ENCODE assay signal across 23 cellular contexts in the genomic region with DNA sequence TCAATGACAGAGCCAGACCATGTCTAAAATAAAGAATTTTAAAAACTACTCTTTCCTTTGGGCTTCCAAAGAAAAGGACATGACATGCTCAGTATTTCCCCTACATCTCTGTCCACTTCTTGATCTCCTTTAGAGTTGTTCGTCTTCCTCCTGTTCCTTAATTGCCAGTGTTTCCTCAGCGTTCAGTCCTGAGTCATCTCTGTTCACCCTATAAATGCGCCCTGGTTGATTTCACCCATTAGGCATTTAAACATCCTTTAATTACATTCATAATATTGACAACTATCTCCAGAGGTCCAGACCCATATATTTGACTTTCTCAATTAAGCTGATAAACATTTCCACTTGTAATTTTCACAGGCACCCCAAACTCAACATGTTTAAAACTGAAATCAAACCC.
DNase-seq lines count a peak whose midpoint lies in the region; ATAC-seq and TF ChIP-seq lines count a peak whose summit lies in the region.
"Had no signal": no experiment of that assay in that cellular context is flagged by ENCODE, and none has a peak within 500 bp of the region (broad histone marks: within the 10 kb centered on the region; RNA-seq: fewer than 3 reads in every experiment).

No MANE protein-coding gene starts in this region.

- POLR2A ChIA-PET in RWPE1 (lab: Yijun Ruan, JAX; ENCODE audit: low non-redundant PET): no interaction called here

- H4K5ac ChIP-seq in mesendoderm (ENCODE audit: low read length): no peak overlapping the region

- no peak overlapping the region for H3K9ac ChIP-seq in mesendoderm (ENCODE audit: low read length)
- H3K9ac ChIP-seq: parathyroid adenoma had no signal

- no peak overlapping the region for H3K4me2 ChIP-seq in mesendoderm (ENCODE audit: low read length)

- no peak for DNase-seq in stimulated activated naive CD8-positive, alpha-beta T cell treated with anti-CD3 and anti-CD28 coated beads, Interleukin-15, amount 100 ng/mL, for 72 hours
- DNase-seq in RWPE1 (ENCODE audit: low spot score) (peak; percentile 15), endothelial cell (ENCODE audit: low spot score) (no peak), NCI-H526 (lab: John Stamatoyannopoulos, UW) (no peak), mesendoderm (no peak)
- DNase-seq: activated CD4-positive, alpha-beta T cell treated with anti-CD3 and anti-CD28 coated beads, Interleukin-2, amount 10 ng/mL, durations not matched to agents 24 days and 14 days; activated CD8-positive, alpha-beta memory T cell treated with anti-CD3 and anti-CD28 coated beads, Interleukin-2, amount 50 U/mL, for 48 hours; DMS53; effector CD8-positive, alpha-beta T cell; GOT3; Karpas-422; naive B cell; NCI-H1105 treated with DMSO at 0.1 percent for 48 hours; NCI-H69; sigmoid colon; testis had no signal

- peaks cover 88% of the 10 kb centered on the region for H3K4me1 Mint-ChIP-seq in stimulated activated naive CD8-positive, alpha-beta T cell treated with anti-CD3 and anti-CD28 coated beads, Interleukin-15, Interleukin-2, amounts not matched to agents 100 ng/mL and 50 ng/mL, for 24 hours (ENCODE audit: low read depth)
- peaks cover 87% of the 10 kb centered on the region for H3K4me1 Mint-ChIP-seq in stimulated activated naive CD8-positive, alpha-beta T cell treated with anti-CD3 and anti-CD28 coated beads, Interleukin-15, amount 100 ng/mL, for 72 hours
- peaks cover 49% of the 10 kb centered on the region for H3K4me1 Mint-ChIP-seq in endothelial cell (ENCODE audit: unreplicated experiment)

- peaks cover 7% of the 10 kb centered on the region for H3K36me3 Mint-ChIP-seq in stimulated activated naive CD8-positive, alpha-beta T cell treated with anti-CD3 and anti-CD28 coated beads, Interleukin-15, Interleukin-2, amounts not matched to agents 100 ng/mL and 50 ng/mL, for 24 hours (ENCODE audit: low read depth)
- peaks cover 14% of the 10 kb centered on the region for H3K36me3 Mint-ChIP-seq in endothelial cell (ENCODE audit: low read depth, unreplicated experiment)
- H3K36me3 Mint-ChIP-seq: memory B cell, naive B cell had no signal

- H3K27ac ChIP-seq in RWPE1: no peak overlapping the region
- no peak overlapping the region for H3K27ac ChIP-seq in mesendoderm (ENCODE audit: low read depth, low read length)
- H3K27ac ChIP-seq: ascending aorta, C4-2B, parathyroid adenoma, sigmoid colon, testis had no signal

- peaks cover 2% of the 10 kb centered on the region for H3K79me2 ChIP-seq in mesendoderm (ENCODE audit: control insufficient read depth, insufficient read depth, low read length)

- peaks cover 11% of the 10 kb centered on the region for H3K79me1 ChIP-seq in mesendoderm (ENCODE audit: low read length)

- no peak overlapping the region for H2BK15ac ChIP-seq in mesendoderm (replicated peaks; ENCODE audit: low read depth)

- H3K36me3 ChIP-seq in mesendoderm (ENCODE audit: control insufficient read depth, insufficient read depth, low read length): no peaks in the 10 kb centered on the region
- H3K36me3 ChIP-seq: ascending aorta, sigmoid colon had no signal

- no peak for ATAC-seq in stimulated activated naive CD8-positive, alpha-beta T cell treated with anti-CD3 and anti-CD28 coated beads, Interleukin-15, amount 100 ng/mL, for 72 hours
- ATAC-seq in HG02571 (IDR thresholded peaks at IDR 0.05; ENCODE audit: unreplicated experiment): no peak
- ATAC-seq: Right ventricle myocardium inferior had no signal

- CTCF ChIA-PET in RWPE1 (lab: Yijun Ruan, JAX): interaction anchor here (0.7 kb wide), 1 partner anchor 81 kb away, joined by 4 read pairs; no protein-coding TSS in a partner anchor

- no peaks in the 10 kb centered on the region for H3K27me3 ChIP-seq in mesendoderm (ENCODE audit: insufficient read depth, low read length, poor library complexity)
- H3K27me3 ChIP-seq: ascending aorta, sigmoid colon, testis had no signal

- no peaks in the 10 kb centered on the region for H3K27me3 Mint-ChIP-seq in stimulated activated naive CD8-positive, alpha-beta T cell treated with anti-CD3 and anti-CD28 coated beads, Interleukin-15, Interleukin-2, amounts not matched to agents 100 ng/mL and 50 ng/mL, for 24 hours
- H3K27me3 Mint-ChIP-seq in stimulated activated naive CD8-positive, alpha-beta T cell treated with anti-CD3 and anti-CD28 coated beads, Interleukin-15, amount 100 ng/mL, for 72 hours: no peaks in the 10 kb centered on the region
- H3K27me3 Mint-ChIP-seq in endothelial cell (ENCODE audit: unreplicated experiment): peaks cover 14% of the 10 kb centered on the region
- H3K27me3 Mint-ChIP-seq: activated CD4-positive, alpha-beta T cell treated with anti-CD3 and anti-CD28 coated beads, Interleukin-2, amount 10 ng/mL, durations not matched to agents 24 days and 14 days had no signal

- peaks cover 7% of the 10 kb centered on the region for H3K4me1 ChIP-seq in mesendoderm (ENCODE audit: control insufficient read depth, low read depth, low read length)

- no peak overlapping the region for H3K4me3 Mint-ChIP-seq in stimulated activated naive CD8-positive, alpha-beta T cell treated with anti-CD3 and anti-CD28 coated beads, Interleukin-15, Interleukin-2, amounts not matched to agents 100 ng/mL and 50 ng/mL, for 24 hours
- peak overlapping the region in 1 of 2 donors; percentile 4 for H3K4me3 Mint-ChIP-seq in stimulated activated naive CD8-positive, alpha-beta T cell treated with anti-CD3 and anti-CD28 coated beads, Interleukin-15, amount 100 ng/mL, for 72 hours
- peak overlapping the region; percentile 71 for H3K4me3 Mint-ChIP-seq in endothelial cell (ENCODE audit: unreplicated experiment)
- H3K4me3 Mint-ChIP-seq: activated CD4-positive, alpha-beta T cell treated with anti-CD3 and anti-CD28 coated beads, Interleukin-2, amount 10 ng/mL, durations not matched to agents 24 days and 14 days; memory B cell; naive B cell had no signal

- H2BK120ac ChIP-seq in mesendoderm (ENCODE audit: low read depth, low read length): no peak overlapping the region

- TF ChIP-seq CTCF in RWPE1 (conservative IDR thresholded peaks at IDR 0.05; ENCODE audit: low read depth) (no peak), endothelial cell (IDR thresholded peaks at IDR 0.05; ENCODE audit: unreplicated experiment) (no peak)

- H4K8ac ChIP-seq in mesendoderm (ENCODE audit: low read depth, low read length): no peak overlapping the region

- peak overlapping the region; percentile 64 for H3K27ac Mint-ChIP-seq in stimulated activated naive CD8-positive, alpha-beta T cell treated with anti-CD3 and anti-CD28 coated beads, Interleukin-15, Interleukin-2, amounts not matched to agents 100 ng/mL and 50 ng/mL, for 24 hours
- H3K27ac Mint-ChIP-seq in stimulated activated naive CD8-positive, alpha-beta T cell treated with anti-CD3 and anti-CD28 coated beads, Interleukin-15, amount 100 ng/mL, for 72 hours: peak overlapping the region in 1 of 2 donors; percentile 0
- peak overlapping the region; percentile 34 for H3K27ac Mint-ChIP-seq in endothelial cell (ENCODE audit: unreplicated experiment)
- H3K27ac Mint-ChIP-seq: activated CD4-positive, alpha-beta T cell treated with anti-CD3 and anti-CD28 coated beads, Interleukin-2, amount 10 ng/mL, durations not matched to agents 24 days and 14 days; memory B cell had no signal

- H3K4me3 ChIP-seq in mesendoderm (ENCODE audit: low read length): no peak overlapping the region
- H3K4me3 ChIP-seq: ascending aorta, sigmoid colon, testis had no signal

- H3K9me3 Mint-ChIP-seq in stimulated activated naive CD8-positive, alpha-beta T cell treated with anti-CD3 and anti-CD28 coated beads, Interleukin-15, Interleukin-2, amounts not matched to agents 100 ng/mL and 50 ng/mL, for 24 hours: no peaks in the 10 kb centered on the region
- H3K9me3 Mint-ChIP-seq in stimulated activated naive CD8-positive, alpha-beta T cell treated with anti-CD3 and anti-CD28 coated beads, Interleukin-15, amount 100 ng/mL, for 72 hours: no peaks in the 10 kb centered on the region
- H3K9me3 Mint-ChIP-seq in endothelial cell (ENCODE audit: unreplicated experiment): no peaks in the 10 kb centered on the region
- H3K9me3 Mint-ChIP-seq: activated CD4-positive, alpha-beta T cell treated with anti-CD3 and anti-CD28 coated beads, Interleukin-2, amount 10 ng/mL, durations not matched to agents 24 days and 14 days; memory B cell; naive B cell had no signal

- no peak overlapping the region for H3K23ac ChIP-seq in mesendoderm (ENCODE audit: low read length)

- WGBS in mesendoderm (ENCODE audit: extremely low coverage, insufficient coverage, low lambda C conversion rate): no CpG with 5 or more reads among the region's 3 CpGs

- no peak overlapping the region for H2AK5ac ChIP-seq in mesendoderm (ENCODE audit: low read length)

- H3K18ac ChIP-seq in mesendoderm (ENCODE audit: low read length): no peak overlapping the region

- no peak overlapping the region for H3K56ac ChIP-seq in mesendoderm (ENCODE audit: low read length)

- no peak overlapping the region for H2BK5ac ChIP-seq in mesendoderm (ENCODE audit: low read length)

- no peak overlapping the region for H3K4ac ChIP-seq in mesendoderm (ENCODE audit: low read depth, low read length)
